ENCODE assay signal across 11 cellular contexts in the genomic region with DNA sequence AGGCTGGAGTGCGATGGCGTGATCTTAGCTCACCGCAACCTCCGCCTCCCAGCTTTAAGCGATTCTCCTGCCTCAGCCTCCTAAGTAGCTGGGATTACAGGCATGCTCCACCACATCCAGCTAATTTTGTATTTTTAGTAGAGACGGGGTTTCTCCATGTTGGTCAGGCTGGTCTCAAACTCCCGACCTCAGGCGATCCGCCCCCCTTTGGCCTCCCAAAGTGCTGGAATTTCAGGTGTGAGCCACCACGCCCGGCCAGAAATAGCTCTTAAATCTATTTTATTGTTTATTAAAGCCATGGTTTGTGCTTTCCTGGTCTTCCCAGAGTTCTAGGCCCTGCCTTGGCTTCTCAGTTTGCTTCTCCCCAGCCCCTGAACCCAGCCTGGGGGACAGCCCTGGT. TPM values are rescaled to one million over a fixed set of nuclear protein-coding genes. Genes with fewer than 3 reads are reported as not detected.
DNase-seq lines count a peak whose midpoint lies in the region; ATAC-seq and TF ChIP-seq lines count a peak whose summit lies in the region.
"Not testable (repeated sequence)": the region's sequence is repeated elsewhere in the genome, so short reads cannot be mapped to it uniquely, and the experiment has no call there.
"Had no signal": no experiment of that assay in that cellular context is flagged by ENCODE, and none has a peak within 500 bp of the region (broad histone marks: within the 10 kb centered on the region; RNA-seq: fewer than 3 reads in every experiment).

No MANE protein-coding gene starts in this region.

- DNase-seq in CD4-positive, alpha-beta T cell; activated CD8-positive, alpha-beta memory T cell treated with anti-CD3 and anti-CD28 coated beads, Interleukin-2, amount 10 ng/mL, durations not matched to agents 7 days and 5 days; activated naive CD8-positive, alpha-beta T cell treated with anti-CD3 and anti-CD28 coated beads for 36 hours; cardiac muscle cell (ENCODE audit: low read depth in 1 of 2, low spot score in 1 of 2); nephron progenitor cell; thoracic aorta (ENCODE audit: low spot score): not testable (repeated sequence)

- peaks cover 18% of the 10 kb centered on the region for H3K4me1 ChIP-seq in KMS-11 (ENCODE audit: low read depth, poor library complexity, severe bottlenecking)
- H3K4me1 ChIP-seq in cardiac muscle cell (ENCODE audit: low read depth); thoracic aorta (ENCODE audit: control insufficient read depth in 1 of 2, low read depth in 2 of 2): not testable (repeated sequence)

- not testable (repeated sequence) for H4K20me1 ChIP-seq in KMS-11 (ENCODE audit: insufficient read depth)

- H3K79me2 ChIP-seq in KMS-11 (ENCODE audit: insufficient read depth, low read depth): not testable (repeated sequence)

- peak overlapping the region; percentile 59; the same call in 1 of the 2 replicates for H3K9ac ChIP-seq in KMS-11

- peak overlapping the region; percentile 86 for H3K4me3 Mint-ChIP-seq in CD4-positive, alpha-beta T cell
- peak overlapping the region; percentile 82 for H3K4me3 Mint-ChIP-seq in T-helper 1 cell treated with Interleukin-12 subunit alpha and Interleukin-12 subunit beta and Interleukin-4 antibody, amounts not matched to agents 30 μg/mL and 1 μg/mL, for 36 hours
- peak overlapping the region; percentile 75 for H3K4me3 Mint-ChIP-seq in activated CD8-positive, alpha-beta memory T cell treated with anti-CD3 and anti-CD28 coated beads, Interleukin-2, amount 10 ng/mL, durations not matched to agents 7 days and 5 days
- peak overlapping the region; percentile 67 for H3K4me3 Mint-ChIP-seq in activated naive CD8-positive, alpha-beta T cell treated with anti-CD3 and anti-CD28 coated beads for 36 hours
- H3K4me3 Mint-ChIP-seq in nephron progenitor cell: not testable (repeated sequence)

- peak overlapping the region; percentile 74 for H3K27ac Mint-ChIP-seq in CD4-positive, alpha-beta T cell
- H3K27ac Mint-ChIP-seq in T-helper 1 cell treated with Interleukin-12 subunit alpha and Interleukin-12 subunit beta and Interleukin-4 antibody, amounts not matched to agents 30 μg/mL and 1 μg/mL, for 36 hours: peak overlapping the region; percentile 98
- peak overlapping the region; percentile 98 for H3K27ac Mint-ChIP-seq in activated CD8-positive, alpha-beta memory T cell treated with anti-CD3 and anti-CD28 coated beads, Interleukin-2, amount 10 ng/mL, durations not matched to agents 7 days and 5 days
- H3K27ac Mint-ChIP-seq in activated naive CD8-positive, alpha-beta T cell treated with anti-CD3 and anti-CD28 coated beads for 36 hours: peak overlapping the region; percentile 87
- H3K27ac Mint-ChIP-seq in nephron progenitor cell: peak overlapping the region; percentile 70

- not testable (repeated sequence) for H3K36me3 Mint-ChIP-seq in CD4-positive, alpha-beta T cell (ENCODE audit: low read depth); T-helper 1 cell treated with Interleukin-12 subunit alpha and Interleukin-12 subunit beta and Interleukin-4 antibody, amounts not matched to agents 30 μg/mL and 1 μg/mL, for 36 hours (ENCODE audit: low read depth); activated CD8-positive, alpha-beta memory T cell treated with anti-CD3 and anti-CD28 coated beads, Interleukin-2, amount 10 ng/mL, durations not matched to agents 7 days and 5 days; activated naive CD8-positive, alpha-beta T cell treated with anti-CD3 and anti-CD28 coated beads for 36 hours; nephron progenitor cell (ENCODE audit: low read depth)

- POLR2A ChIA-PET in CD4-positive, alpha-beta T cell (lab: Charles Lee): interaction anchor here (0.6 to 2.0 kb wide), 6 partner anchors 11 to 102 kb away, joined by 3 to 11 read pairs (median 4); a partner anchor contains a TSS

- not testable (repeated sequence) for H3K27me3 ChIP-seq in CD4-positive, alpha-beta T cell (ENCODE audit: control insufficient read depth, insufficient read depth, low read length); KMS-11 (ENCODE audit: insufficient read depth, low read depth); cardiac muscle cell; thoracic aorta (replicated peaks; ENCODE audit: insufficient read depth)

- H3K27me3 Mint-ChIP-seq in CD4-positive, alpha-beta T cell; T-helper 1 cell treated with Interleukin-12 subunit alpha and Interleukin-12 subunit beta and Interleukin-4 antibody, amounts not matched to agents 30 μg/mL and 1 μg/mL, for 36 hours (ENCODE audit: low read depth); activated CD8-positive, alpha-beta memory T cell treated with anti-CD3 and anti-CD28 coated beads, Interleukin-2, amount 10 ng/mL, durations not matched to agents 7 days and 5 days; activated naive CD8-positive, alpha-beta T cell treated with anti-CD3 and anti-CD28 coated beads for 36 hours: not testable (repeated sequence)
- peaks cover 29% of the 10 kb centered on the region for H3K27me3 Mint-ChIP-seq in nephron progenitor cell (ENCODE audit: low read depth, poor library complexity)

- H3K27ac ChIP-seq in CD4-positive, alpha-beta T cell (ENCODE audit: low read depth, low read length): peak overlapping the region; percentile 27
- peak overlapping the region; percentile 71 for H3K27ac ChIP-seq in KMS-11
- H3K27ac ChIP-seq in cardiac muscle cell: peak overlapping the region; percentile 16
- H3K27ac ChIP-seq in thoracic aorta: not testable (repeated sequence)

- TF ChIP-seq CTCF in CD4-positive, alpha-beta T cell (IDR thresholded peaks at IDR 0.05); KMS-11 (conservative IDR thresholded peaks at IDR 0.05; ENCODE audit: low read depth, low read length); cardiac muscle cell (IDR thresholded peaks at IDR 0.05; ENCODE audit: low read depth, low read length); nephron progenitor cell (IDR thresholded peaks at IDR 0.05); thoracic aorta (IDR thresholded peaks at IDR 0.05): not testable (repeated sequence)

- H3K9me3 ChIP-seq in CD4-positive, alpha-beta T cell (ENCODE audit: control insufficient read depth, low read length); cardiac muscle cell (ENCODE audit: low read depth); thoracic aorta: not testable (repeated sequence)

- intact Hi-C loops in CD4-positive, alpha-beta T cell (cut with DNase I, micrococcal nuclease): loop anchor here in 1 of 2 experiments (2.0 kb wide), 1 partner anchor 16 kb away; no protein-coding TSS in a partner anchor

- not testable (repeated sequence) for H3K4me3 ChIP-seq in KMS-11 (IDR thresholded peaks at IDR 0.05; ENCODE audit: insufficient read depth, low read depth, low read length); cardiac muscle cell
- peak overlapping the region; percentile 49 for H3K4me3 ChIP-seq in thoracic aorta

- not testable (repeated sequence) for H3K9me3 Mint-ChIP-seq in CD4-positive, alpha-beta T cell; T-helper 1 cell treated with Interleukin-12 subunit alpha and Interleukin-12 subunit beta and Interleukin-4 antibody, amounts not matched to agents 30 μg/mL and 1 μg/mL, for 36 hours; activated CD8-positive, alpha-beta memory T cell treated with anti-CD3 and anti-CD28 coated beads, Interleukin-2, amount 10 ng/mL, durations not matched to agents 7 days and 5 days (ENCODE audit: low read depth); activated naive CD8-positive, alpha-beta T cell treated with anti-CD3 and anti-CD28 coated beads for 36 hours; nephron progenitor cell

- H3K4me2 ChIP-seq in KMS-11: peak overlapping the region; percentile 96

- CTCF ChIA-PET in CD4-positive, alpha-beta T cell (lab: Charles Lee): interaction anchor here (1.4 kb wide), 1 partner anchor 65 kb away, joined by 3 read pairs; no protein-coding TSS in a partner anchor
- CTCF ChIA-PET in activated CD8-positive, alpha-beta memory T cell treated with anti-CD3 and anti-CD28 coated beads, Interleukin-2, amount 10 ng/mL, durations not matched to agents 7 days and 5 days (lab: Charles Lee): interaction anchor here (0.8 to 2.1 kb wide), 7 partner anchors 16 to 79 kb away, joined by 3 to 6 read pairs (median 5); a partner anchor contains a TSS

- H2AFZ ChIP-seq in KMS-11 (ENCODE audit: low read depth): peak overlapping the region; percentile 89

- not testable (repeated sequence) for H3K4me1 Mint-ChIP-seq in CD4-positive, alpha-beta T cell (ENCODE audit: low read depth); activated naive CD8-positive, alpha-beta T cell treated with anti-CD3 and anti-CD28 coated beads for 36 hours
- peaks cover 12% of the 10 kb centered on the region for H3K4me1 Mint-ChIP-seq in T-helper 1 cell treated with Interleukin-12 subunit alpha and Interleukin-12 subunit beta and Interleukin-4 antibody, amounts not matched to agents 30 μg/mL and 1 μg/mL, for 36 hours (ENCODE audit: low read depth)
- H3K4me1 Mint-ChIP-seq in activated CD8-positive, alpha-beta memory T cell treated with anti-CD3 and anti-CD28 coated beads, Interleukin-2, amount 10 ng/mL, durations not matched to agents 7 days and 5 days: peaks cover 16% of the 10 kb centered on the region
- peaks cover 40% of the 10 kb centered on the region for H3K4me1 Mint-ChIP-seq in nephron progenitor cell

- H3K36me3 ChIP-seq in KMS-11 (ENCODE audit: insufficient read depth); cardiac muscle cell; thoracic aorta: not testable (repeated sequence)

- not testable (repeated sequence) for ATAC-seq in CD4-positive, alpha-beta T cell (ENCODE audit: poor library complexity); activated CD8-positive, alpha-beta memory T cell treated with anti-CD3 and anti-CD28 coated beads, Interleukin-2, amount 10 ng/mL, durations not matched to agents 7 days and 5 days; thoracic aorta (ENCODE audit: insufficient number of reproducible peaks, low FRiP score, low read depth)

RNA-seq across cellular contexts. Expression of a gene that starts 17.4 kb away (rescaled TPM):
- total RNA-seq in CD4-positive, alpha-beta T cell: 10 to 100 TPM; 64.4 to 66.0 TPM
- 10 to 100 TPM; 39.4 to 51.3 TPM for total RNA-seq in activated CD8-positive, alpha-beta memory T cell treated with anti-CD3 and anti-CD28 coated beads, Interleukin-2, amount 10 ng/mL, durations not matched to agents 7 days and 5 days
- total RNA-seq in activated naive CD8-positive, alpha-beta T cell treated with anti-CD3 and anti-CD28 coated beads for 36 hours: 1 to 10 TPM; 7.0 to 7.1 TPM
- total RNA-seq in cardiac muscle cell (0.83 and 1.5 TPM in 2 replicates), thoracic aorta (10 to 100 TPM; 25.7 to 31.3 TPM)
- polyA plus RNA-seq in cardiac muscle cell: 2.6 and 2.7 TPM in 2 replicates
- total RNA-seq: ascending aorta, Calu3, MCF 10A had no signal
